8 cellular contexts compared by ENCODE assay signal in the genomic region with DNA sequence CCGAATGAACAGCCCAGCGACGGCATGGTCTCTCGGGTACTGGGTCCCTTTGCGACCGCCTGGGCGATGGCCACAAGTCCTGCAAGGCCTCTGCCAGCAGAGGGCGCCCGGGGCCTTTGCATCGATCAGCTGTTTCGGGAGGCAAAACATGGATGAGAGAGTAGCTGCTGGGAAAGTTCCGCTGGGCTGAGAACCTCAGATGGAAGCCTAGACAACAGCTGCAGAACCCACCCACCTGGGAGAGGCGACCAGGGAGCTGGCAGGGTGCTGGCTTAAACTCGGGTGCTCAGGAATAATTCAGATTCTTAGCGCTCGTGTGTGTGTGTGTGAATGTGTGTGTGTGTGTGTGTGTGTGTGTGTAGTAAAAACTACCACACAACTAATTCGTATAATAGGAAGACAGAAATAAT. TPM values are rescaled to one million over a fixed set of nuclear protein-coding genes. Genes with fewer than 3 reads are reported as not detected.
A peak's percentile ranks its signal among the peaks of the same experiment; 100 is the strongest.
DNase-seq lines count a peak whose midpoint lies in the region; ATAC-seq and TF ChIP-seq lines count a peak whose summit lies in the region.

No MANE protein-coding gene starts in this region.

- peak overlapping the region in 1 of 3 experiments; percentile 63 for H3K4me3 Mint-ChIP-seq in nephron

- no peak for TF ChIP-seq EP300 in suprapubic skin (IDR thresholded peaks at IDR 0.05)

- H3K36me3 ChIP-seq in NT2/D1 (ENCODE audit: insufficient read depth, insufficient read length, low read length) (no peaks in the 10 kb centered on the region), suprapubic skin (no peaks in the 10 kb centered on the region)

- H3K9me3 Mint-ChIP-seq in nephron: no peaks in the 10 kb centered on the region

- no peaks in the 10 kb centered on the region for H3K36me3 Mint-ChIP-seq in nephron (ENCODE audit: low read depth)

- H3K27me3 ChIP-seq in NT2/D1 (ENCODE audit: insufficient read depth, insufficient read length) (peaks cover 8% of the 10 kb centered on the region), suprapubic skin (no peaks in the 10 kb centered on the region)

- TF ChIP-seq CTCF in nephron (IDR thresholded peaks at IDR 0.05; ENCODE audit: unreplicated experiment in 3 of 3) (peak; percentile 81 to 91 (median 90)), suprapubic skin (IDR thresholded peaks at IDR 0.05) (peak; percentile 41 to 86)

- no peak for TF ChIP-seq POLR2A in suprapubic skin (IDR thresholded peaks at IDR 0.05)

- H3K4me1 ChIP-seq in NT2/D1 (ENCODE audit: insufficient read depth, insufficient read length) (no peaks in the 10 kb centered on the region), suprapubic skin (peaks cover 4% of the 10 kb centered on the region)

- H3K9ac ChIP-seq in NT2/D1 (ENCODE audit: insufficient read length, low read depth): no peak overlapping the region

- ATAC-seq in GM19351 (IDR thresholded peaks at IDR 0.05; ENCODE audit: unreplicated experiment): peak; percentile 71

- WGBS in suprapubic skin: 21% methylated on average over 17 of the region's 17 CpGs

- H3K9me3 ChIP-seq in NT2/D1 (ENCODE audit: insufficient read depth, low read length): no peaks in the 10 kb centered on the region
- no peaks in the 10 kb centered on the region for H3K9me3 ChIP-seq in suprapubic skin

- DNase-seq in C1 segment of cervical spinal cord (lab: John Stamatoyannopoulos, UW): peak in 13 of 14 donors; percentile 17 to 74 (median 53)
- peak in 63 of 76 experiments; percentile 2 to 70 (median 42) for DNase-seq in HUDEP-2 (lab: John Stamatoyannopoulos, UW; ENCODE audit: unreplicated experiment in 76 of 76)
- peak; percentile 91 for DNase-seq in NT2/D1 (ENCODE audit: low read depth, low spot score)
- peak; percentile 28 for DNase-seq in activated CD8-positive, alpha-beta memory T cell treated with anti-CD3 and anti-CD28 coated beads, Interleukin-2, amount 50 U/mL, for 4 hours
- peak; percentile 48 for DNase-seq in fibroblast of gingiva (ENCODE audit: low read depth)
- DNase-seq in suprapubic skin (ENCODE audit: low spot score in 2 of 2): peak; percentile 76 to 83

- peaks cover 14% of the 10 kb centered on the region for H3K27me3 Mint-ChIP-seq in nephron (ENCODE audit: low read depth)

- no peak overlapping the region for H3K4me3 ChIP-seq in NT2/D1 (ENCODE audit: insufficient read length, low read depth)
- no peak overlapping the region for H3K4me3 ChIP-seq in suprapubic skin

- no peak overlapping the region for H3K27ac Mint-ChIP-seq in nephron

- H3K27ac ChIP-seq in suprapubic skin: no peak overlapping the region

- peaks cover 6% of the 10 kb centered on the region for H3K4me1 Mint-ChIP-seq in nephron

RNA-seq across cellular contexts. Expression of gene TRIM32, which starts 50.0 kb away (rescaled TPM):
- 10 to 100 TPM; 10.8 to 12.8 (median 12.0) TPM for total RNA-seq in suprapubic skin

Comparison
In these comparisons a context has a peak if more than half of its experiments do, and no peak if none do; other contexts are left out.
1. DNase-seq: peak in every context shown above with its lines; median percentile 91 in NT2/D1; 80 in suprapubic skin; 53 in C1 segment of cervical spinal cord; 48 in fibroblast of gingiva; 42 in HUDEP-2; 28 in activated CD8-positive, alpha-beta memory T cell treated with anti-CD3 and anti-CD28 coated beads, Interleukin-2, amount 50 U/mL, for 4 hours.